ENCODE assay signal across 1 cellular context in the genomic region with DNA sequence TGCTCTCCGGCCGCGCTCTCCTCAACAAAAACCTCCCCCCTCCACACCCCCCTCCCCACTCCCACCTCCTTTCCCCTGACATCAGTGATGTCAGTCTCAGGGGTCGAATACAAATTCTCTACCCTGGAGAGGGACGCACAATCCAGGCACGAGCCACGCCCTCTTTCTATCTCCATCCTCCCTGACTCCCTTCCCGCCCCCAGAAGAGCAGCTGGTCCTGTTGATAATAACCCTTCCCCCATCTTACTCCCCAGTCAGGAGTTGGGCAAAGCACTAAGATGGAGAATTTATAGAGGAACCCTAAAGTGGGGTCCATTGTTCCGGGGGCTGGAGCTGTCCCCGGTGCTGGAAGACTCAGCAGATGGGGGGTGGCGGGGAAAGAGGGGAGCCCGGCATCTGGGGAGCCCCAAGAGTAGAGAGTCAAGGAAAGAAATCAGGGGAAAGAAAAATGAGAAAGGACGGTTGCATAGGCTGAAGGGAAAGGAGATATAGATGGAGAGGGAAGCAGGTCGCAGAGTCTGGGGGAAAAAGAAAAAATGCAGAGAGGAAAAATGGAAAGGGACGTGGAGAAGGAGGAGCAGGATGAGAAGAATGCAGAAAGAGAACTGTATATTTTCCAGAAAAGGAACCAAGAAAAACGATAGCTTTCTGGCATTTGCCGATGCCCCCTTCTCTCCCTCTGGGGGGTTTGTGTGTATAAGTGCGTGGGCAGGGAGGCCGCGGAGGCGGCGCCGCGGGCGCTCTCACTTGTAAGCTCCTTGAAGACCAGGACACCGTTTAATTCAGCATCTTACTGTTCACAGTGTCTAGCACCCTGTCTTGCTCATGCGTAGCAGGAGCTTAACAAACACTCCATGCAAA.
A peak's percentile ranks its signal among the peaks of the same experiment; 100 is the strongest.
TF ChIP-seq lines count a peak whose summit lies in the region.

A gene (minus strand): TSS at position 33 of the 861 bp plus-strand sequence. CDS start 783 bp downstream, outside the sequence.

TF ChIP-seq in HEK293, 187 proteins besides CTCF, POLR2A, EP300 and RAD21 (continued from another document):
- TF ChIP-seq, protein P1, sequence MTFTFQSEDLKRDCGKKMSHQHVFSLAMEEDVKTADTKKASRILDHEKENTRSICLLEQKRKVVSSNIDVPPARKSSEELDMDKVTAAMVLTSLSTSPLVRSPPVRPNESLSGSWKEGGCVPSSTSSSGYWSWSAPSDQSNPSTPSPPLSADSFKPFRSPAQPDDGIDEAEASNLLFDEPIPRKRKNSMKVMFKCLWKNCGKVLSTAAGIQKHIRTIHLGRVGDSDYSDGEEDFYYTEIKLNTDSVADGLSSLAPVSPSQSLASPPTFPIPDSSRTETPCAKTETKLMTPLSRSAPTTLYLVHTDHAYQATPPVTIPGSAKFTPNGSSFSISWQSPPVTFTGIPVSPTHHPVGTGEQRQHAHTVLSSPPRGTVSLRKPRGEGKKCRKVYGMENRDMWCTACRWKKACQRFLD (tag by site-specific recombination; IDR thresholded peaks at IDR 0.05) = no peak
- TF ChIP-seq ZNF585B (tag by site-specific recombination; IDR thresholded peaks at IDR 0.05) (no peak), SETDB1 (IDR thresholded peaks at IDR 0.05; ENCODE audit: insufficient read length, low read length) (no peak), ZFP69B (tag by site-specific recombination; IDR thresholded peaks at IDR 0.05) (peak; percentile 91), ZNF658 (tag by site-specific recombination; IDR thresholded peaks at IDR 0.05) (no peak), ZNF16 (tag by site-specific recombination; IDR thresholded peaks at IDR 0.05; ENCODE audit: low read depth) (no peak), ZNF155 (tag by site-specific recombination; IDR thresholded peaks at IDR 0.05) (no peak), ZNF24 (tag by site-specific recombination; IDR thresholded peaks at IDR 0.05) (0 out of 2 replicates have a peak, but pooled peaks have one; percentile 17), ZNF202 (tag by site-specific recombination; IDR thresholded peaks at IDR 0.05; ENCODE audit: borderline replicate concordance) (no peak), ZNF146 (tag by site-specific recombination; IDR thresholded peaks at IDR 0.05) (no peak), KLF7 (tag by site-specific recombination; IDR thresholded peaks at IDR 0.05; ENCODE audit: borderline replicate concordance) (no peak), KLF10 (tag by site-specific recombination; IDR thresholded peaks at IDR 0.05) (peak; percentile 74), ZNF221 (tag by site-specific recombination; IDR thresholded peaks at IDR 0.05; ENCODE audit: borderline replicate concordance) (no peak), ZIC2 (tag by site-specific recombination; IDR thresholded peaks at IDR 0.05) (peak; percentile 32; the same call in 1 of the 2 replicates), ZNF560 (tag by site-specific recombination; IDR thresholded peaks at IDR 0.05; ENCODE audit: borderline replicate concordance) (no peak), MEIS1 (CRISPR knock-in tag; IDR thresholded peaks at IDR 0.05; ENCODE audit: borderline replicate concordance) (no peak), ZNF548 (tag by site-specific recombination; IDR thresholded peaks at IDR 0.05) (no peak)
- TF ChIP-seq, protein P2, sequence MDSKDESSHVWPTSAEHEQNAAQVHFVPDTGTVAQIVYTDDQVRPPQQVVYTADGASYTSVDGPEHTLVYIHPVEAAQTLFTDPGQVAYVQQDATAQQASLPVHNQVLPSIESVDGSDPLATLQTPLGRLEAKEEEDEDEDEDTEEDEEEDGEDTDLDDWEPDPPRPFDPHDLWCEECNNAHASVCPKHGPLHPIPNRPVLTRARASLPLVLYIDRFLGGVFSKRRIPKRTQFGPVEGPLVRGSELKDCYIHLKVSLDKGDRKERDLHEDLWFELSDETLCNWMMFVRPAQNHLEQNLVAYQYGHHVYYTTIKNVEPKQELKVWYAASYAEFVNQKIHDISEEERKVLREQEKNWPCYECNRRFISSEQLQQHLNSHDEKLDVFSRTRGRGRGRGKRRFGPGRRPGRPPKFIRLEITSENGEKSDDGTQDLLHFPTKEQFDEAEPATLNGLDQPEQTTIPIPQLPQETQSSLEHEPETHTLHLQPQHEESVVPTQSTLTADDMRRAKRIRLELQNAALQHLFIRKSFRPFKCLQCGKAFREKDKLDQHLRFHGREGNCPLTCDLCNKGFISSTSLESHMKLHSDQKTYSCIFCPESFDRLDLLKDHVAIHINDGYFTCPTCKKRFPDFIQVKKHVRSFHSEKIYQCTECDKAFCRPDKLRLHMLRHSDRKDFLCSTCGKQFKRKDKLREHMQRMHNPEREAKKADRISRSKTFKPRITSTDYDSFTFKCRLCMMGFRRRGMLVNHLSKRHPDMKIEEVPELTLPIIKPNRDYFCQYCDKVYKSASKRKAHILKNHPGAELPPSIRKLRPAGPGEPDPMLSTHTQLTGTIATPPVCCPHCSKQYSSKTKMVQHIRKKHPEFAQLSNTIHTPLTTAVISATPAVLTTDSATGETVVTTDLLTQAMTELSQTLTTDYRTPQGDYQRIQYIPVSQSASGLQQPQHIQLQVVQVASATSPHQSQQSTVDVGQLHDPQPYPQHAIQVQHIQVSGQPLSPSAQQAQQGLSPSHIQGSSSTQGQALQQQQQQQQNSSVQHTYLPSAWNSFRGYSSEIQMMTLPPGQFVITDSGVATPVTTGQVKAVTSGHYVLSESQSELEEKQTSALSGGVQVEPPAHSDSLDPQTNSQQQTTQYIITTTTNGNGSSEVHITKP (tag by site-specific recombination; IDR thresholded peaks at IDR 0.05) = 0 out of 2 replicates have a peak, but pooled peaks have one; percentile 49
- TF ChIP-seq, protein P3, sequence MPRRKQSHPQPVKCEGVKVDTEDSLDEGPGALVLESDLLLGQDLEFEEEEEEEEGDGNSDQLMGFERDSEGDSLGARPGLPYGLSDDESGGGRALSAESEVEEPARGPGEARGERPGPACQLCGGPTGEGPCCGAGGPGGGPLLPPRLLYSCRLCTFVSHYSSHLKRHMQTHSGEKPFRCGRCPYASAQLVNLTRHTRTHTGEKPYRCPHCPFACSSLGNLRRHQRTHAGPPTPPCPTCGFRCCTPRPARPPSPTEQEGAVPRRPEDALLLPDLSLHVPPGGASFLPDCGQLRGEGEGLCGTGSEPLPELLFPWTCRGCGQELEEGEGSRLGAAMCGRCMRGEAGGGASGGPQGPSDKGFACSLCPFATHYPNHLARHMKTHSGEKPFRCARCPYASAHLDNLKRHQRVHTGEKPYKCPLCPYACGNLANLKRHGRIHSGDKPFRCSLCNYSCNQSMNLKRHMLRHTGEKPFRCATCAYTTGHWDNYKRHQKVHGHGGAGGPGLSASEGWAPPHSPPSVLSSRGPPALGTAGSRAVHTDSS (tag by site-specific recombination; IDR thresholded peaks at IDR 0.05) = no peak
- TF ChIP-seq, protein P4, sequence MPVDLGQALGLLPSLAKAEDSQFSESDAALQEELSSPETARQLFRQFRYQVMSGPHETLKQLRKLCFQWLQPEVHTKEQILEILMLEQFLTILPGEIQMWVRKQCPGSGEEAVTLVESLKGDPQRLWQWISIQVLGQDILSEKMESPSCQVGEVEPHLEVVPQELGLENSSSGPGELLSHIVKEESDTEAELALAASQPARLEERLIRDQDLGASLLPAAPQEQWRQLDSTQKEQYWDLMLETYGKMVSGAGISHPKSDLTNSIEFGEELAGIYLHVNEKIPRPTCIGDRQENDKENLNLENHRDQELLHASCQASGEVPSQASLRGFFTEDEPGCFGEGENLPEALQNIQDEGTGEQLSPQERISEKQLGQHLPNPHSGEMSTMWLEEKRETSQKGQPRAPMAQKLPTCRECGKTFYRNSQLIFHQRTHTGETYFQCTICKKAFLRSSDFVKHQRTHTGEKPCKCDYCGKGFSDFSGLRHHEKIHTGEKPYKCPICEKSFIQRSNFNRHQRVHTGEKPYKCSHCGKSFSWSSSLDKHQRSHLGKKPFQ (tag by site-specific recombination; IDR thresholded peaks at IDR 0.05) = no peak
- TF ChIP-seq, protein P5, sequence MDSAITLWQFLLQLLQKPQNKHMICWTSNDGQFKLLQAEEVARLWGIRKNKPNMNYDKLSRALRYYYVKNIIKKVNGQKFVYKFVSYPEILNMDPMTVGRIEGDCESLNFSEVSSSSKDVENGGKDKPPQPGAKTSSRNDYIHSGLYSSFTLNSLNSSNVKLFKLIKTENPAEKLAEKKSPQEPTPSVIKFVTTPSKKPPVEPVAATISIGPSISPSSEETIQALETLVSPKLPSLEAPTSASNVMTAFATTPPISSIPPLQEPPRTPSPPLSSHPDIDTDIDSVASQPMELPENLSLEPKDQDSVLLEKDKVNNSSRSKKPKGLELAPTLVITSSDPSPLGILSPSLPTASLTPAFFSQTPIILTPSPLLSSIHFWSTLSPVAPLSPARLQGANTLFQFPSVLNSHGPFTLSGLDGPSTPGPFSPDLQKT (IDR thresholded peaks at IDR 0.05; ENCODE audit: borderline replicate concordance, low read depth, low read length) = no peak
- TF ChIP-seq, protein P6, sequence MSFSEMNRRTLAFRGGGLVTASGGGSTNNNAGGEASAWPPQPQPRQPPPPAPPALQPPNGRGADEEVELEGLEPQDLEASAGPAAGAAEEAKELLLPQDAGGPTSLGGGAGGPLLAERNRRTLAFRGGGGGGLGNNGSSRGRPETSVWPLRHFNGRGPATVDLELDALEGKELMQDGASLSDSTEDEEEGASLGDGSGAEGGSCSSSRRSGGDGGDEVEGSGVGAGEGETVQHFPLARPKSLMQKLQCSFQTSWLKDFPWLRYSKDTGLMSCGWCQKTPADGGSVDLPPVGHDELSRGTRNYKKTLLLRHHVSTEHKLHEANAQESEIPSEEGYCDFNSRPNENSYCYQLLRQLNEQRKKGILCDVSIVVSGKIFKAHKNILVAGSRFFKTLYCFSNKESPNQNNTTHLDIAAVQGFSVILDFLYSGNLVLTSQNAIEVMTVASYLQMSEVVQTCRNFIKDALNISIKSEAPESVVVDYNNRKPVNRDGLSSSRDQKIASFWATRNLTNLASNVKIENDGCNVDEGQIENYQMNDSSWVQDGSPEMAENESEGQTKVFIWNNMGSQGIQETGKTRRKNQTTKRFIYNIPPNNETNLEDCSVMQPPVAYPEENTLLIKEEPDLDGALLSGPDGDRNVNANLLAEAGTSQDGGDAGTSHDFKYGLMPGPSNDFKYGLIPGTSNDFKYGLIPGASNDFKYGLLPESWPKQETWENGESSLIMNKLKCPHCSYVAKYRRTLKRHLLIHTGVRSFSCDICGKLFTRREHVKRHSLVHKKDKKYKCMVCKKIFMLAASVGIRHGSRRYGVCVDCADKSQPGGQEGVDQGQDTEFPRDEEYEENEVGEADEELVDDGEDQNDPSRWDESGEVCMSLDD (tag by site-specific recombination; IDR thresholded peaks at IDR 0.05) = peak; percentile 84
TF ChIP-seq in HEK293: peak in this region for 51.
